ENCODE assay signal across 13 cellular contexts in genomic region chr10:1938317-1938716, GRCh38.
DNase-seq lines count a peak whose midpoint lies in the region; ATAC-seq lines count a peak whose summit lies in the region.
"Had no signal": no experiment of that assay in that cellular context is flagged by ENCODE, and none has a peak within 500 bp of the region (broad histone marks: within the 10 kb centered on the region; RNA-seq: fewer than 3 reads in every experiment).

No MANE protein-coding gene starts in this region.

- H4K20me1 ChIP-seq in Karpas-422 (ENCODE audit: insufficient read depth, low read depth, low read length): no peaks in the 10 kb centered on the region

- H2AFZ ChIP-seq in Karpas-422 (ENCODE audit: low read length): no peak overlapping the region
- H2AFZ ChIP-seq: hepatocyte had no signal

- H3K4me3 Mint-ChIP-seq in naive thymus-derived CD8-positive, alpha-beta T cell: peak overlapping the region; percentile 20 to 91 (median 79)
- H3K4me3 Mint-ChIP-seq in stimulated activated naive CD8-positive, alpha-beta T cell treated with anti-CD3 and anti-CD28 coated beads, Interleukin-15, amount 100 ng/mL, for 72 hours: peak overlapping the region; percentile 42 to 58
- H3K4me3 Mint-ChIP-seq: endodermal cell had no signal

- H3K4me1 Mint-ChIP-seq in naive thymus-derived CD8-positive, alpha-beta T cell: peaks cover 13 to 81% (median 29%) of the 10 kb centered on the region in 4 donors
- H3K4me1 Mint-ChIP-seq in stimulated activated naive CD8-positive, alpha-beta T cell treated with anti-CD3 and anti-CD28 coated beads, Interleukin-15, amount 100 ng/mL, for 72 hours: peaks cover 30% of the 10 kb centered on the region

- intact Hi-C loops in sciatic nerve (cut with DNase I): no loop called here

- no peak overlapping the region for H3K4me3 ChIP-seq in Karpas-422 (ENCODE audit: low read length)
- H3K4me3 ChIP-seq: hepatocyte, prostate gland had no signal

- H3K79me2 ChIP-seq in Karpas-422 (ENCODE audit: low read length): no peaks in the 10 kb centered on the region
- H3K79me2 ChIP-seq: hepatocyte had no signal

- H3K36me3 ChIP-seq in Karpas-422 (ENCODE audit: insufficient read depth, low read length): no peaks in the 10 kb centered on the region
- H3K36me3 ChIP-seq: prostate gland had no signal

- no peaks in the 10 kb centered on the region for H3K36me3 Mint-ChIP-seq in naive thymus-derived CD8-positive, alpha-beta T cell
- H3K36me3 Mint-ChIP-seq: memory B cell had no signal

- no peaks in the 10 kb centered on the region for H3K9me2 ChIP-seq in Karpas-422 (replicated peaks; ENCODE audit: insufficient read depth, low read length)

- no peak overlapping the region for H3K27ac ChIP-seq in Karpas-422 (ENCODE audit: low read length)
- H3K27ac ChIP-seq: hepatocyte, prostate gland had no signal

- peak overlapping the region; percentile 36 to 100 (median 96) for H3K27ac Mint-ChIP-seq in naive thymus-derived CD8-positive, alpha-beta T cell
- H3K27ac Mint-ChIP-seq in stimulated activated naive CD8-positive, alpha-beta T cell treated with anti-CD3 and anti-CD28 coated beads, Interleukin-15, amount 100 ng/mL, for 72 hours: peak overlapping the region in 1 of 2 donors; percentile 91
- H3K27ac Mint-ChIP-seq: endodermal cell, memory B cell had no signal

- H3K27me3 ChIP-seq in Karpas-422 (ENCODE audit: low read length): no peaks in the 10 kb centered on the region
- H3K27me3 ChIP-seq: hepatocyte had no signal

- H3K9ac ChIP-seq in Karpas-422 (ENCODE audit: low read length): no peak overlapping the region

- DNase-seq in activated CD8-positive, alpha-beta memory T cell treated with anti-CD3 and anti-CD28 coated beads, Interleukin-2, amount 50 U/mL, for 24 hours (ENCODE audit: extremely low read depth): peak; percentile 20
- no peak for DNase-seq in activated CD8-positive, alpha-beta memory T cell treated with anti-CD3 and anti-CD28 coated beads for 24 hours
- peak; percentile 31 for DNase-seq in activated T-cell treated with anti-CD3 and anti-CD28 coated beads for 48 hours (ENCODE audit: low read depth)
- peak in 9 of 10 donors; percentile 5 to 84 (median 64) for DNase-seq in naive thymus-derived CD8-positive, alpha-beta T cell
- DNase-seq in stimulated activated naive CD8-positive, alpha-beta T cell treated with anti-CD3 and anti-CD28 coated beads, Interleukin-15, amount 100 ng/mL, for 72 hours: peak in 1 of 2 donors; percentile 47
- DNase-seq in Karpas-422: no peak
- no peak for DNase-seq in sciatic nerve (ENCODE audit: low spot score)
- DNase-seq: endodermal cell had no signal

- H3K9me3 Mint-ChIP-seq in naive thymus-derived CD8-positive, alpha-beta T cell: peaks cover 0 to 11% (median 3%) of the 10 kb centered on the region in 9 donors
- peaks cover 6 to 8% of the 10 kb centered on the region in 2 donors for H3K9me3 Mint-ChIP-seq in stimulated activated naive CD8-positive, alpha-beta T cell treated with anti-CD3 and anti-CD28 coated beads, Interleukin-15, amount 100 ng/mL, for 72 hours
- H3K9me3 Mint-ChIP-seq: endodermal cell, memory B cell had no signal

- H3K9me3 ChIP-seq in Karpas-422 (ENCODE audit: low read length): no peaks in the 10 kb centered on the region
- H3K9me3 ChIP-seq: prostate gland had no signal

- POLR2A ChIA-PET in naive thymus-derived CD8-positive, alpha-beta T cell (lab: Charles Lee): no interaction called here

- peak; percentile 73 to 81 for ATAC-seq in naive thymus-derived CD8-positive, alpha-beta T cell
- peak; percentile 57 for ATAC-seq in stimulated activated naive CD8-positive, alpha-beta T cell treated with anti-CD3 and anti-CD28 coated beads, Interleukin-15, amount 100 ng/mL, for 72 hours
- ATAC-seq in GM19328 (IDR thresholded peaks at IDR 0.05; ENCODE audit: unreplicated experiment) (no peak), sciatic nerve (no peak)
- ATAC-seq: Panc1 had no signal

- no peak overlapping the region for H3K4me2 ChIP-seq in Karpas-422 (ENCODE audit: low read depth, low read length, poor library complexity, severe bottlenecking)
- H3K4me2 ChIP-seq: hepatocyte had no signal

- no peaks in the 10 kb centered on the region for H3K4me1 ChIP-seq in Karpas-422 (ENCODE audit: low read length)
- H3K4me1 ChIP-seq: prostate gland had no signal

- H3K27me3 Mint-ChIP-seq in naive thymus-derived CD8-positive, alpha-beta T cell: no peaks in the 10 kb centered on the region
- no peaks in the 10 kb centered on the region for H3K27me3 Mint-ChIP-seq in stimulated activated naive CD8-positive, alpha-beta T cell treated with anti-CD3 and anti-CD28 coated beads, Interleukin-15, amount 100 ng/mL, for 72 hours

Comparison
In these comparisons a context has a peak if more than half of its experiments do, and no peak if none do; other contexts are left out.
1. DNase-seq: peak in activated CD8-positive, alpha-beta memory T cell treated with anti-CD3 and anti-CD28 coated beads, Interleukin-2, amount 50 U/mL, for 24 hours (single experiment), activated T-cell treated with anti-CD3 and anti-CD28 coated beads for 48 hours (single experiment) and naive thymus-derived CD8-positive, alpha-beta T cell (9 of 10); none in activated CD8-positive, alpha-beta memory T cell treated with anti-CD3 and anti-CD28 coated beads for 24 hours (single experiment), Karpas-422 (single experiment) and sciatic nerve (single experiment).
2. ATAC-seq: peak in naive thymus-derived CD8-positive, alpha-beta T cell (2 of 2) and stimulated activated naive CD8-positive, alpha-beta T cell treated with anti-CD3 and anti-CD28 coated beads, Interleukin-15, amount 100 ng/mL, for 72 hours (single experiment); none in GM19328 (single experiment) and sciatic nerve (single experiment).